Comparison of ENCODE assay signal across 22 cellular contexts in the genomic region with DNA sequence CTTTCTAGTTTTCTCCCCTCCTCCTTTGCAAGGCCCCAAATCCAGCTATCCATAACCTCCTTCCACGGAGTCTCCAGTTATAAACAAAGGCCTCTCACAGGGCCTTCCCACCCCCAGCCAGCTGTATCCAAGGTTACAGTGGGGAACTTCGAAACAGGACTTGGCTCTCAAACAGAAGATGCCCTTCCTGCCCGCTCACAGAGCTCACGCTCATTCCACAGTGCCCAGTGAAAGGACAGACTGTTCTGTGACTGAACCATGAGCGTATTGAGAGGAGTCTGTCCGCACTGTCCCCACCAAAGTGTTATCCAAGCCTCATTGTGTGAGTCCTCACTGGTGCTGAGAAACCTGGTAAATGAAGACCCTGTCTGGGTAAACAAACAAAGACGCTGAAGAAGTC. TPM values are rescaled to one million over a fixed set of nuclear protein-coding genes. Genes with fewer than 3 reads are reported as not detected.
A peak's percentile ranks its signal among the peaks of the same experiment; 100 is the strongest.
DNase-seq lines count a peak whose midpoint lies in the region; ATAC-seq, FAIRE-seq and TF ChIP-seq lines count a peak whose summit lies in the region.
"Had no signal": no experiment of that assay in that cellular context is flagged by ENCODE, and none has a peak within 500 bp of the region (broad histone marks: within the 10 kb centered on the region; RNA-seq: fewer than 3 reads in every experiment).

No MANE protein-coding gene starts in this region.

- ATAC-seq in K562 (no peak), gastroesophageal sphincter (peak; percentile 71)
- ATAC-seq: activated naive CD4-positive, alpha-beta T cell treated with anti-CD3 and anti-CD28 coated beads, Interleukin-2, amount 50 U/mL, for 72 hours; activated T-cell treated with anti-CD3 and anti-CD28 coated beads, Interleukin-2, amount 50 U/mL, for 72 hours; effector memory CD8-positive, alpha-beta T cell; HCT116; left colon; pancreas; WTC11 had no signal

- H3K79me2 ChIP-seq in K562 (ENCODE audit: control insufficient read depth, insufficient read depth, low read length) = no peaks in the 10 kb centered on the region

- TF ChIP-seq CTCF in K562 (IDR thresholded peaks at IDR 0.05 in 2 of 3, conservative IDR thresholded peaks at IDR 0.05 in 1 of 3; ENCODE audit: insufficient read depth in 2 of 3, low read depth in 1 of 3, low read length in 3 of 3) (no peak), gastroesophageal sphincter (IDR thresholded peaks at IDR 0.05) (no peak), neural crest cell (conservative IDR thresholded peaks at IDR 0.05) (no peak), tibial nerve (IDR thresholded peaks at IDR 0.05) (no peak), A673 (conservative IDR thresholded peaks at IDR 0.05; ENCODE audit: low read depth, low read length) (no peak)

- no peak overlapping the region for H3K4me2 ChIP-seq in K562 (ENCODE audit: insufficient read depth, low read length)

- H3K27ac ChIP-seq in K562 (ENCODE audit: extremely low read depth, low read depth, low read length) (no peak overlapping the region), gastroesophageal sphincter (peak overlapping the region in 3 of 4 donors; percentile 44 to 62 (median 55)), tibial nerve (peak overlapping the region; percentile 65 to 96 (median 78)), A673 (ENCODE audit: low read depth, low read length, poor library complexity, severe bottlenecking) (no peak overlapping the region)
- H3K27ac ChIP-seq: pancreas had no signal

- peaks cover 39% of the 10 kb centered on the region for H3K4me1 Mint-ChIP-seq in neural crest cell
- peaks cover 3% of the 10 kb centered on the region for H3K4me1 Mint-ChIP-seq in T-helper 2 cell treated with Interferon-gamma antibody and Interleukin-4, amounts not matched to agents 5 μg/mL and 100 μg/mL, for 36 hours (ENCODE audit: low read depth)

- no peaks in the 10 kb centered on the region for H3K9me3 Mint-ChIP-seq in neural crest cell
- H3K9me3 Mint-ChIP-seq in T-helper 2 cell treated with Interferon-gamma antibody and Interleukin-4, amounts not matched to agents 5 μg/mL and 100 μg/mL, for 36 hours = no peaks in the 10 kb centered on the region
- H3K9me3 Mint-ChIP-seq: activated naive CD4-positive, alpha-beta T cell treated with anti-CD3 and anti-CD28 coated beads, Interleukin-2, amount 50 U/mL, for 72 hours; activated T-cell treated with anti-CD3 and anti-CD28 coated beads, Interleukin-2, amount 50 U/mL, for 72 hours; effector memory CD8-positive, alpha-beta T cell; WTC11 had no signal

- WGBS in K562 (ENCODE audit: insufficient coverage, low coverage, missing lambda C conversion rate) = 52% methylated on average over 6 of the region's 7 CpGs
- WGBS in gastroesophageal sphincter (ENCODE audit: low coverage in 1 of 2), 2 donors = 40 to 64% methylated on average over 1 to 4 of the region's 7 CpGs
- WGBS in tibial nerve, 2 donors = 38 to 51% methylated on average over 7 of the region's 7 CpGs

- CTCF ChIA-PET in K562 (lab: Yijun Ruan, JAX; ENCODE audit: low intra/inter-chr PET ratio) (no interaction called here), A673 (lab: Charles Lee) (no interaction called here)

- no peak for FAIRE-seq in K562 (lab: Jason Lieb, UNC)
- FAIRE-seq: bronchial epithelial cell, pancreas had no signal

- intact Hi-C loops in K562 (cut with micrococcal nuclease) (no loop called here), A673 (cut with micrococcal nuclease; ENCODE audit: unreplicated experiment) (no loop called here)

- H3K9me3 ChIP-seq in K562 (replicated peaks; ENCODE audit: control insufficient read depth, insufficient read depth, low read depth, low read length) (no peaks in the 10 kb centered on the region), gastroesophageal sphincter (no peaks in the 10 kb centered on the region), tibial nerve (no peaks in the 10 kb centered on the region), A673 (ENCODE audit: low read depth, low read length, poor library complexity, severe bottlenecking) (no peaks in the 10 kb centered on the region)
- H3K9me3 ChIP-seq: pancreas had no signal

- TF ChIP-seq POLR2A in K562 (conservative IDR thresholded peaks at IDR 0.05) (no peak), gastroesophageal sphincter (IDR thresholded peaks at IDR 0.05) (no peak), tibial nerve (IDR thresholded peaks at IDR 0.05) (peak in 1 of 2 donors; percentile 53)

- H4K20me1 ChIP-seq in K562 (replicated peaks; ENCODE audit: control insufficient read depth, insufficient read depth, low read length) = no peaks in the 10 kb centered on the region

- H3K27me3 ChIP-seq in K562 (ENCODE audit: control insufficient read depth in 2 of 2, insufficient read depth in 2 of 2, low read length in 2 of 2) (no peaks in the 10 kb centered on the region), gastroesophageal sphincter (no peaks in the 10 kb centered on the region), tibial nerve (no peaks in the 10 kb centered on the region), A673 (replicated peaks; ENCODE audit: insufficient read depth, low read depth, low read length, poor library complexity) (no peaks in the 10 kb centered on the region)
- H3K27me3 ChIP-seq: pancreas had no signal

- POLR2A ChIA-PET in K562 (lab: Yijun Ruan, JAX) (no interaction called here), A673 (lab: Charles Lee; ENCODE audit: low non-redundant PET) (interaction anchor here (0.7 kb wide), 1 partner anchor 16 kb away, joined by 3 read pairs; no protein-coding TSS in a partner anchor)

- TF ChIP-seq RAD21 in K562 (CRISPR knock-in tag; conservative IDR thresholded peaks at IDR 0.05 in 1 of 2, IDR thresholded peaks at IDR 0.05 in 1 of 2) = no peak

- TF ChIP-seq EP300 in K562 (IDR thresholded peaks at IDR 0.05; ENCODE audit: low read length) (no peak), gastroesophageal sphincter (IDR thresholded peaks at IDR 0.05) (no peak), tibial nerve (IDR thresholded peaks at IDR 0.05) (peak; percentile 67 to 93)

- peak overlapping the region; percentile 87 for H3K27ac Mint-ChIP-seq in neural crest cell (ENCODE audit: unreplicated experiment)
- no peak overlapping the region for H3K27ac Mint-ChIP-seq in T-helper 2 cell treated with Interferon-gamma antibody and Interleukin-4, amounts not matched to agents 5 μg/mL and 100 μg/mL, for 36 hours
- H3K27ac Mint-ChIP-seq: activated naive CD4-positive, alpha-beta T cell treated with anti-CD3 and anti-CD28 coated beads, Interleukin-2, amount 50 U/mL, for 72 hours; activated T-cell treated with anti-CD3 and anti-CD28 coated beads, Interleukin-2, amount 50 U/mL, for 72 hours; B cell; WTC11 had no signal

- no peaks in the 10 kb centered on the region for H3K36me3 Mint-ChIP-seq in neural crest cell (ENCODE audit: low read depth)
- H3K36me3 Mint-ChIP-seq in T-helper 2 cell treated with Interferon-gamma antibody and Interleukin-4, amounts not matched to agents 5 μg/mL and 100 μg/mL, for 36 hours (ENCODE audit: low read depth) = no peaks in the 10 kb centered on the region
- H3K36me3 Mint-ChIP-seq: WTC11 had no signal

- peak overlapping the region; percentile 38 for H3K4me3 Mint-ChIP-seq in neural crest cell
- no peak overlapping the region for H3K4me3 Mint-ChIP-seq in T-helper 2 cell treated with Interferon-gamma antibody and Interleukin-4, amounts not matched to agents 5 μg/mL and 100 μg/mL, for 36 hours
- H3K4me3 Mint-ChIP-seq: activated T-cell treated with anti-CD3 and anti-CD28 coated beads, Interleukin-2, amount 50 U/mL, for 72 hours; B cell; effector memory CD8-positive, alpha-beta T cell; WTC11 had no signal

- H3K27me3 Mint-ChIP-seq in neural crest cell (ENCODE audit: low read depth) = peaks cover 10% of the 10 kb centered on the region
- H3K27me3 Mint-ChIP-seq in T-helper 2 cell treated with Interferon-gamma antibody and Interleukin-4, amounts not matched to agents 5 μg/mL and 100 μg/mL, for 36 hours (ENCODE audit: low read depth) = peaks cover 4% of the 10 kb centered on the region
- H3K27me3 Mint-ChIP-seq: B cell; effector memory CD8-positive, alpha-beta T cell had no signal

- no peaks in the 10 kb centered on the region for H3K9me1 ChIP-seq in K562 (ENCODE audit: control insufficient read depth, insufficient read depth, low read length)

- BruUV-seq in K562 (replicated peaks; lab: Mats Ljungman, UMichigan) = no TSS peak
- no TSS peak for BruUV-seq in A673 (replicated peaks; lab: Mats Ljungman, UMichigan)

- in situ Hi-C loops in K562 (cut with MboI) = no loop called here

- no peak overlapping the region for H3K4me3 ChIP-seq in K562
- H3K4me3 ChIP-seq in gastroesophageal sphincter = no peak overlapping the region
- peak overlapping the region in 1 of 4 donors; percentile 12 for H3K4me3 ChIP-seq in tibial nerve
- H3K4me3 ChIP-seq in A673 (ENCODE audit: low read depth, low read length, poor library complexity, severe bottlenecking) = no peak overlapping the region
- H3K4me3 ChIP-seq: pancreas had no signal

- DNase-seq in K562 (ENCODE audit: extremely low read depth in 1 of 4, low spot score in 3 of 4) (no peak), neural crest cell (ENCODE audit: low read depth, low spot score) (peak; percentile 33), tibial nerve (ENCODE audit: low spot score in 2 of 2) (no peak), EL (no peak), A673 (ENCODE audit: low spot score) (no peak), KG1 (lab: John Stamatoyannopoulos, UW) (no peak)
- DNase-seq in T-helper 2 cell treated with Interferon-gamma antibody and Interleukin-4, amounts not matched to agents 5 μg/mL and 100 μg/mL, for 36 hours (ENCODE audit: low spot score) = no peak
- DNase-seq: activated T-cell treated with anti-CD3 and anti-CD28 coated beads, Interleukin-2, amount 50 U/mL, for 72 hours; effector memory CD8-positive, alpha-beta T cell; left colon; NCI-H1048; NCI-H526; pancreas; SHP77; stimulated activated CD4-positive, alpha-beta T cell treated with anti-CD3 and anti-CD28 coated beads, Interleukin-4, amount 100 ng/mL, for 1 hour; T-helper 1 cell had no signal

- peak overlapping the region; percentile 59; the same call in 1 of the 2 replicates for H2AFZ ChIP-seq in K562 (ENCODE audit: low read depth, low read length)

- H3K4me1 ChIP-seq in K562 (replicated peaks in 1 of 2; ENCODE audit: control insufficient read depth in 2 of 2, insufficient read depth in 2 of 2, low read length in 2 of 2) (peaks cover 0 to 14% of the 10 kb centered on the region in 2 experiments; a peak in 4 of 5 replicates), gastroesophageal sphincter (peaks cover 0 to 47% (median 5%) of the 10 kb centered on the region in 3 donors), tibial nerve (peaks cover 0 to 86% (median 27%) of the 10 kb centered on the region in 4 donors), A673 (ENCODE audit: insufficient read depth, low read length, poor library complexity, severe bottlenecking) (no peaks in the 10 kb centered on the region)
- H3K4me1 ChIP-seq: pancreas had no signal

- H3K9ac ChIP-seq in K562 (ENCODE audit: insufficient read depth in 1 of 2, low read depth in 2 of 2, low read length in 2 of 2) = no peak overlapping the region; a peak in 1 of 4 replicates

- H3K36me3 ChIP-seq in K562 (ENCODE audit: control insufficient read depth, insufficient read depth, low read length) (no peaks in the 10 kb centered on the region), gastroesophageal sphincter (no peaks in the 10 kb centered on the region), tibial nerve (no peaks in the 10 kb centered on the region), A673 (ENCODE audit: insufficient read depth, low read length, poor library complexity, severe bottlenecking) (no peaks in the 10 kb centered on the region)
- H3K36me3 ChIP-seq: pancreas had no signal

RNA-seq across cellular contexts. Expression of gene ARHGAP31, which starts 35.4 kb away (rescaled TPM):
- not detected in 2 replicates for total RNA-seq in K562 (2011; cell fraction: chromatin; rRNA removed; ENCODE audit: low replicate concordance)
- under 0.01 TPM in 1 of 2 replicates, not detected in the other for total RNA-seq in K562 (2011; cell fraction: nucleolus; rRNA removed)
- not detected in 2 replicates for total RNA-seq in K562 (2011; cell fraction: nucleoplasm; rRNA removed)
- total RNA-seq in K562 (2014; rRNA removed) = not detected in 2 replicates
- 0.11 TPM in 1 of 2 replicates, not detected in the other for total RNA-seq in K562 (2014; rRNA removed; fragmentation: Illumina TruSeq; extraction: Trizol)
- total RNA-seq in K562 (2015; rRNA removed; fragmentation: Illumina TruSeq; extraction: Trizol) = not detected in 2 replicates
- 0.13 and 0.38 TPM in 2 replicates for total RNA-seq in K562 (2021)
- not detected in 2 replicates for polyA plus RNA-seq in K562 (2011; rRNA removed)
- polyA plus RNA-seq in K562 (2011; cell fraction: cytosol; rRNA removed) = 0.01 TPM in 2 replicates
- not detected in 2 replicates for polyA plus RNA-seq in K562 (2011; cell fraction: nucleus; rRNA removed)
- polyA plus RNA-seq in K562 (2012) = 0.03 and 0.08 TPM in 2 replicates
- 0.01 TPM in 1 of 2 replicates, not detected in the other for polyA plus RNA-seq in K562 (2014; fragmentation: Illumina TruSeq; extraction: Trizol)
- polyA plus RNA-seq in K562 (2014; fragmentation: Nextera tagmentation; extraction: Ambion mirVana) = under 1 TPM; under 0.01 to 0.01 TPM
- not detected in 2 replicates for polyA plus RNA-seq in K562 (2014; rRNA removed)
- 0.03 TPM in 1 of 2 replicates, not detected in the other for polyA minus RNA-seq in K562 (2011; rRNA and poly(A)+ RNA removed)
- polyA minus RNA-seq in K562 (2011; cell fraction: cytosol; rRNA and poly(A)+ RNA removed) = not detected in 2 replicates
- polyA minus RNA-seq in K562 (2011; cell fraction: nucleus; rRNA and poly(A)+ RNA removed) = not detected in 2 replicates
- total RNA-seq in gastroesophageal sphincter = 10 to 100 TPM; 19.8 to 28.7 (median 22.6) TPM
- total RNA-seq in neural crest cell = 5.4 and 6.3 TPM in 2 replicates
- 10 to 100 TPM; 40.5 to 46.5 (median 44.4) TPM for total RNA-seq in tibial nerve
- total RNA-seq in A673 (2021) = 7.8 and 12.0 TPM in 2 replicates

Comparison
In these comparisons a context has a peak if more than half of its experiments do, and no peak if none do; other contexts are left out.
1. H3K27ac ChIP-seq: peak in gastroesophageal sphincter (3 of 4) and tibial nerve (4 of 4); none in K562 (single experiment) and A673 (single experiment).